30 cellular contexts compared by ENCODE assay signal in genomic region chr3:54065140-54065539, GRCh38. TPM values are rescaled to one million over a fixed set of nuclear protein-coding genes. Genes with fewer than 3 reads are reported as not detected.
"Had no signal": no experiment of that assay in that cellular context is flagged by ENCODE, and none has a peak within 500 bp of the region (broad histone marks: within the 10 kb centered on the region; RNA-seq: fewer than 3 reads in every experiment).

No MANE protein-coding gene starts in this region.

- H3K4me1 ChIP-seq: esophagus muscularis mucosa, neural progenitor cell, parathyroid adenoma, prostate gland, tibial nerve, upper lobe of left lung, uterus had no signal

- H2AFZ ChIP-seq: neural progenitor cell, parathyroid adenoma had no signal

- H3K36me3 Mint-ChIP-seq: immature natural killer cell; mesothelial cell of epicardium; neural progenitor cell; stimulated activated naive B cell treated with anti-CD40 and anti-IgM and Interleukin-4, amounts not matched to agents 10 μg/mL and 1 μg/mL and 100 μg/mL, for 72 hours had no signal

- H3K9ac ChIP-seq: neural progenitor cell, parathyroid adenoma had no signal

- H3K36me3 ChIP-seq: esophagus muscularis mucosa, neural progenitor cell, prostate gland, thoracic aorta, tibial nerve, upper lobe of left lung, uterus had no signal

- H3K4me1 Mint-ChIP-seq: immature natural killer cell; naive thymus-derived CD4-positive, alpha-beta T cell had no signal

- H3K27me3 ChIP-seq: foreskin keratinocyte, neural progenitor cell, tibial nerve, upper lobe of left lung, uterus had no signal

- DNase-seq: central memory CD4-positive, alpha-beta T cell; effector CD8-positive, alpha-beta T cell; endodermal cell; hypothalamus; immature natural killer cell; left colon; mesenchymal stem cell; mucosa of descending colon; naive thymus-derived CD4-positive, alpha-beta T cell; right cardiac atrium; small intestine; stimulated activated CD4-positive, alpha-beta T cell treated with anti-CD3 and anti-CD28 coated beads, Interleukin-15, amount 100 ng/mL, for 24 hours; stimulated activated CD4-positive, alpha-beta T cell treated with anti-CD3 and anti-CD28 coated beads, Interleukin-2, amount 100 ng/mL, for 48 hours; stimulated activated naive B cell treated with anti-CD40 and anti-IgM and Interleukin-4, amounts not matched to agents 10 μg/mL and 1 μg/mL and 100 μg/mL, for 72 hours; upper lobe of left lung; uterus had no signal

- H3K4me3 ChIP-seq: esophagus muscularis mucosa, lung, mucosa of descending colon, neural progenitor cell, prostate gland, thoracic aorta, tibial nerve, upper lobe of left lung, uterus had no signal

- H3K4me2 ChIP-seq: neural progenitor cell had no signal

- ATAC-seq: foreskin keratinocyte; left colon; mucosa of descending colon; naive thymus-derived CD4-positive, alpha-beta T cell; right cardiac atrium; stimulated activated naive B cell treated with anti-CD40 and anti-IgM and Interleukin-4, amounts not matched to agents 10 μg/mL and 1 μg/mL and 100 μg/mL, for 72 hours had no signal

- H3K9me3 ChIP-seq: prostate gland, thoracic aorta, uterus had no signal

- H3K4me3 Mint-ChIP-seq: dendritic cell treated with granulocyte-macrophage colony-stimulating factor and Interleukin-4, amounts not matched to agents 40 ng/mL and 50 ng/mL, for 4 days; endodermal cell; immature natural killer cell; mesothelial cell of epicardium; naive thymus-derived CD4-positive, alpha-beta T cell; nephron; neural progenitor cell; stimulated activated naive B cell treated with anti-CD40 and anti-IgM and Interleukin-4, amounts not matched to agents 10 μg/mL and 1 μg/mL and 100 μg/mL, for 72 hours; stimulated activated naive CD8-positive, alpha-beta T cell treated with anti-CD3 and anti-CD28 coated beads, Interleukin-15, Interleukin-2, amounts not matched to agents 100 ng/mL and 50 ng/mL, for 24 hours had no signal

- H3K27ac Mint-ChIP-seq: dendritic cell treated with granulocyte-macrophage colony-stimulating factor and Interleukin-4, amounts not matched to agents 40 ng/mL and 50 ng/mL, for 4 days; endodermal cell; immature natural killer cell; mesothelial cell of epicardium; naive thymus-derived CD4-positive, alpha-beta T cell; neural progenitor cell; stimulated activated naive B cell treated with anti-CD40 and anti-IgM and Interleukin-4, amounts not matched to agents 10 μg/mL and 1 μg/mL and 100 μg/mL, for 72 hours; stimulated activated naive CD8-positive, alpha-beta T cell treated with anti-CD3 and anti-CD28 coated beads, Interleukin-15, Interleukin-2, amounts not matched to agents 100 ng/mL and 50 ng/mL, for 24 hours had no signal

- FAIRE-seq: colon, small intestine had no signal

- H3K27ac ChIP-seq: epithelial cell of prostate, esophagus muscularis mucosa, foreskin keratinocyte, neural progenitor cell, parathyroid adenoma, prostate gland, thoracic aorta, tibial nerve, upper lobe of left lung, uterus had no signal

- H3K79me2 ChIP-seq: parathyroid adenoma had no signal

RNA-seq across cellular contexts. Expression of gene CACNA2D3, which starts 57.2 kb away (rescaled TPM):
- polyA plus RNA-seq: naive thymus-derived CD4-positive, alpha-beta T cell had no signal
